8 cellular contexts compared by ENCODE assay signal in genomic region chr4:76011700-76012387, GRCh38. TPM values are rescaled to one million over a fixed set of nuclear protein-coding genes. Genes with fewer than 3 reads are reported as not detected.
DNase-seq lines count a peak whose midpoint lies in the region; ATAC-seq and TF ChIP-seq lines count a peak whose summit lies in the region.

No MANE protein-coding gene starts in this region.

- H3K4me3 ChIP-seq in HUES64 (ENCODE audit: low read length), result no peak overlapping the region
- peak overlapping the region; percentile 35 for H3K4me3 ChIP-seq in osteoblast (ENCODE audit: insufficient read depth, low read length)

- ATAC-seq in GM21390 (IDR thresholded peaks at IDR 0.05; ENCODE audit: unreplicated experiment), result peak; percentile 73
- ATAC-seq in esophagus mucosa, result peak; percentile 62

- peak overlapping the region; percentile 62 to 89 (median 69) for H3K27ac Mint-ChIP-seq in CD14-positive monocyte

- H3K9me3 ChIP-seq in HUES64 (ENCODE audit: insufficient read depth, low read depth, low read length) (no peaks in the 10 kb centered on the region), osteoblast (ENCODE audit: low read depth, low read length) (no peaks in the 10 kb centered on the region)

- H3K36me3 ChIP-seq in HUES64 (ENCODE audit: insufficient read depth, low read length), result no peaks in the 10 kb centered on the region
- no peaks in the 10 kb centered on the region for H3K36me3 ChIP-seq in osteoblast (ENCODE audit: insufficient read depth, low read length)

- H3K4me1 Mint-ChIP-seq in CD14-positive monocyte, result peaks cover 34% of the 10 kb centered on the region

- H4K20me1 ChIP-seq in osteoblast (ENCODE audit: insufficient read depth, low read length), result no peaks in the 10 kb centered on the region

- H3K36me3 Mint-ChIP-seq in CD14-positive monocyte, result no peaks in the 10 kb centered on the region

- H3K9ac ChIP-seq in HUES64 (ENCODE audit: low read depth, low read length), result no peak overlapping the region; the same call in 1 of the 2 replicates

- H3K27me3 ChIP-seq in HUES64 (ENCODE audit: insufficient read depth, low read length), result no peaks in the 10 kb centered on the region; the same call in 1 of the 2 replicates
- no peaks in the 10 kb centered on the region for H3K27me3 ChIP-seq in osteoblast (ENCODE audit: insufficient read depth, low read length)

- peaks cover 0 to 4% (median 0%) of the 10 kb centered on the region in 3 donors for H3K27me3 Mint-ChIP-seq in CD14-positive monocyte (ENCODE audit: low read depth in 3 of 3)

- H2AFZ ChIP-seq in osteoblast (ENCODE audit: low read length), result peak overlapping the region; percentile 85

- H3K27ac ChIP-seq in HUES64 (ENCODE audit: low read depth, low read length) (0 out of 2 replicates have a peak overlapping the region, but pooled peaks have one; percentile 5), osteoblast (ENCODE audit: low read depth, low read length) (peak overlapping the region; percentile 72)

- TF ChIP-seq CTCF in CD14-positive monocyte (IDR thresholded peaks at IDR 0.05), result no peak
- TF ChIP-seq CTCF in osteoblast (IDR thresholded peaks at IDR 0.05; ENCODE audit: extremely low read depth, low read depth, low read length), result no peak

- peak overlapping the region; percentile 74 for H3K4me2 ChIP-seq in osteoblast (ENCODE audit: insufficient read depth, low read length)

- CTCF ChIA-PET in HEK293T (lab: Yijun Ruan, JAX), result no interaction called here

- 64% methylated on average over 11 of the region's 13 CpGs for WGBS in HUES64

- DNase-seq in CD14-positive monocyte (ENCODE audit: low spot score) (no peak), osteoblast (ENCODE audit: insufficient read length, low spot score, missing footprints) (peak; percentile 88), HEK293T (ENCODE audit: extremely low spot score) (no peak), NCI-H1092 treated with DMSO at 0.1 percent for 48 hours (lab: John Stamatoyannopoulos, UW) (no peak), NCI-H446 (lab: John Stamatoyannopoulos, UW) (no peak)

- peaks cover 13% of the 10 kb centered on the region for H3K4me1 ChIP-seq in HUES64 (ENCODE audit: insufficient read depth, low read length)
- H3K4me1 ChIP-seq in osteoblast (ENCODE audit: insufficient read depth, low read length), result peaks cover 16% of the 10 kb centered on the region

- H3K9me3 Mint-ChIP-seq in CD14-positive monocyte, result no peaks in the 10 kb centered on the region

- POLR2A ChIA-PET in HEK293T (lab: Yijun Ruan, JAX), result no interaction called here

- peak overlapping the region in 1 of 2 donors; percentile 77 for H3K4me3 Mint-ChIP-seq in CD14-positive monocyte

- no peaks in the 10 kb centered on the region for H3K79me2 ChIP-seq in osteoblast (ENCODE audit: insufficient read depth, low read length)

- intact Hi-C loops in CD14-positive monocyte (cut with micrococcal nuclease), result no loop called here

TF ChIP-seq in HEK293T, 16 proteins besides CTCF, POLR2A, EP300 and RAD21:
- TF ChIP-seq FOXK2 (IDR thresholded peaks at IDR 0.05) (no peak), FOXA1 (IDR thresholded peaks at IDR 0.05) (no peak), SP1 (IDR thresholded peaks at IDR 0.05) (no peak), HDGF (IDR thresholded peaks at IDR 0.05; ENCODE audit: borderline replicate concordance) (no peak), L3MBTL2 (conservative IDR thresholded peaks at IDR 0.05) (no peak), BHLHE40 (IDR thresholded peaks at IDR 0.05; ENCODE audit: borderline replicate concordance) (no peak), ELF4 (IDR thresholded peaks at IDR 0.05) (no peak)

RNA-seq across cellular contexts. Expression of gene CXCL9, which starts 4.5 kb away (rescaled TPM):
- under 1 TPM; 0.46 to 0.55 TPM for polyA plus RNA-seq in CD14-positive monocyte
- polyA plus RNA-seq in HUES64 (2013, experiment 1 of 2), result not detected
- polyA plus RNA-seq in HUES64 (2013, experiment 2 of 2), result not detected
- total RNA-seq in esophagus mucosa, result not detected
- total RNA-seq in osteoblast, result not detected in 2 replicates

RNA-seq across cellular contexts. Expression of gene CXCL10, which starts 11.5 kb away (rescaled TPM):
- 10 to 100 TPM; 16.3 to 16.5 TPM for polyA plus RNA-seq in CD14-positive monocyte
- not detected for polyA plus RNA-seq in HUES64 (2013, experiment 1 of 2)
- polyA plus RNA-seq in HUES64 (2013, experiment 2 of 2), result not detected
- 0.32 TPM for total RNA-seq in esophagus mucosa
- not detected in 2 replicates for total RNA-seq in osteoblast

RNA-seq across cellular contexts. Expression of gene SDAD1, which starts 21.1 kb away (rescaled TPM):
- polyA plus RNA-seq in CD14-positive monocyte, result 10 to 100 TPM; 20.7 to 38.1 TPM
- polyA plus RNA-seq in HUES64 (2013, experiment 1 of 2), result 45.0 TPM
- 40.4 TPM for polyA plus RNA-seq in HUES64 (2013, experiment 2 of 2)
- total RNA-seq in esophagus mucosa, result 27.5 TPM
- total RNA-seq in osteoblast, result 36.2 and 41.5 TPM in 2 replicates

RNA-seq across cellular contexts. Expression of gene CXCL11, which starts 24.0 kb away (rescaled TPM):
- under 1 TPM; 0.25 to 0.36 TPM for polyA plus RNA-seq in CD14-positive monocyte
- 0.15 TPM for polyA plus RNA-seq in HUES64 (2013, experiment 1 of 2)
- polyA plus RNA-seq in HUES64 (2013, experiment 2 of 2), result not detected
- total RNA-seq in esophagus mucosa (0.24 TPM), osteoblast (not detected in 2 replicates)
